ENCODE assay signal across 1 cellular context in genomic region chr1:10456079-10456478, GRCh38.
TF ChIP-seq lines count a peak whose summit lies in the region.

No MANE protein-coding gene starts in this region.

TF ChIP-seq in WTC11, 78 proteins besides CTCF, POLR2A, EP300 and RAD21 (continued from another document):
- TF ChIP-seq ATF6 (CRISPR knock-in tag; IDR thresholded peaks at IDR 0.05) (no peak), NR1H2 (CRISPR knock-in tag; IDR thresholded peaks at IDR 0.05) (no peak), PREB (CRISPR knock-in tag; IDR thresholded peaks at IDR 0.05; ENCODE audit: borderline replicate concordance) (no peak), ZNF121 (CRISPR knock-in tag; IDR thresholded peaks at IDR 0.05) (no peak), ZMAT4 (CRISPR knock-in tag; IDR thresholded peaks at IDR 0.05) (no peak), USF1 (CRISPR knock-in tag; IDR thresholded peaks at IDR 0.05) (no peak), NR2C2 (CRISPR knock-in tag; IDR thresholded peaks at IDR 0.05) (no peak), OVOL2 (CRISPR knock-in tag; IDR thresholded peaks at IDR 0.05; ENCODE audit: borderline replicate concordance) (no peak), MLX (CRISPR knock-in tag; IDR thresholded peaks at IDR 0.05) (no peak), E2F5 (CRISPR knock-in tag; IDR thresholded peaks at IDR 0.05) (no peak), IRF1 (CRISPR knock-in tag; IDR thresholded peaks at IDR 0.05) (no peak), ZBTB21 (CRISPR knock-in tag; IDR thresholded peaks at IDR 0.05; ENCODE audit: borderline replicate concordance) (no peak), ZNF416 (CRISPR knock-in tag; IDR thresholded peaks at IDR 0.05) (no peak), RORB (CRISPR knock-in tag; IDR thresholded peaks at IDR 0.05) (no peak)
